ENCODE assay signal across 1 cellular context in the genomic region with DNA sequence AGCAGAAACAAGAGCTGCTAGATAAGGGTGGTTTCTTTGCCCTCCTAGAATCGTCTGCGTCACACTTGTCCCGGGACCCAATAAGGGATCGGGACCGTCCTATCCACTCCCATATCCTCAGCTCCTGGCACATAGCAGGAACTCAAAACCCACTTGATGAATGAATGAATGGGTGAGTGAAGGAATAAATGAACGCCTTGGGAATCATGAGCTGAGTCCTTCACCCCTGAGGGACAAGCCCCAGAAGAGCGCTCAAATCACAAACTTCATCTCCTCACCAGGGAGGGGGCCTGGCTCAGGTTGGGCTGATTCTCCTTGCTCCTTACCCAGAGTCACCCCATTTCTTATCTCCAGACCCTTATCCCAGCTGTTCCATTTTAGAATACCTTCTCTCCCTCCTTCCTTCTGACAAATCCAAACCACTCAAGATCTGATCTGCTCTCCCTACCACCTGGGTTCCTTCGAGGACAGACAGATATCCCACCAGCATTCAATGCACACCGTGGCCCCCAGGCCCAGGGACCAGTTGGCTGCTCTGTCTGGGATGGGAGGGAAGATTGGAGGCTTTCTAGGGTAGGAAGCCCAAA.
TF ChIP-seq lines count a peak whose summit lies in the region.

No MANE protein-coding gene starts in this region.

TF ChIP-seq in endothelial cell of umbilical vein, 7 proteins besides CTCF, POLR2A, EP300 and RAD21:
- TF ChIP-seq POLR2AphosphoS5 (IDR thresholded peaks at IDR 0.05; ENCODE audit: insufficient read depth, low read depth, low read length): no peak
